8 cellular contexts compared by ENCODE assay signal in the genomic region with DNA sequence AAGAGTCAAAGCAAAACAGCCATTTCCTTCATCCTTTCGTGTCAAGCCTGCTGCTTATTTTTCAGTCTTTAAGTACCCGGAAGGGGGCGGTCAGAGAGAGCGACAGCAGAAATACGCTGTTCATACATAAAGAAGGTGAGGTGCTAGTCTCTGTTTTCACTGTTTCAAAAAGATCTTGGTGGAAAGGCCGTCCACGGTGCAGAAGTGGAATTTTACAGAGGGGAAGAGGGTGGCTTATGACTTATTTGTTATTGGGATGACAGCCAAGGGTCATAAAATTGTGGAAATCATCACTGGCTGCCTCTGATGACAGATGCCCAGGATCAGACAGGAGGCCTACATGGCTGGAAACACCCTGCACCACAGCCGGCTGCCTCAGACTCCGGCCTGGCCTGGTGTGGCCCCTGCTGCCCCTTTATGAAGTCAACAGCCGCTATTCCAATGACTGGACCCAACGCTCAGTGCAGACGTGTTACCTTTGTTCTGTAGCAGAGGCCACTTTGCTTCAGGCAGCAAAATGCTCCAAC. TPM values are rescaled to one million over a fixed set of nuclear protein-coding genes. Genes with fewer than 3 reads are reported as not detected.
DNase-seq lines count a peak whose midpoint lies in the region; ATAC-seq, FAIRE-seq and TF ChIP-seq lines count a peak whose summit lies in the region.
"Had no signal": no experiment of that assay in that cellular context is flagged by ENCODE, and none has a peak within 500 bp of the region (broad histone marks: within the 10 kb centered on the region; RNA-seq: fewer than 3 reads in every experiment).

No MANE protein-coding gene starts in this region.

- peaks cover 17% of the 10 kb centered on the region for H3K4me1 Mint-ChIP-seq in endodermal cell

- H3K9me3 ChIP-seq in endodermal cell (ENCODE audit: control insufficient read depth, low read length) (no peaks in the 10 kb centered on the region), small intestine (ENCODE audit: control insufficient read depth, low read depth) (no peaks in the 10 kb centered on the region)

- TF ChIP-seq CTCF in endodermal cell (conservative IDR thresholded peaks at IDR 0.05): no peak

- WGBS in endodermal cell (ENCODE audit: insufficient coverage in 1 of 2, insufficient read length in 1 of 2), 2 experiments: 94 to 96% methylated on average over 7 to 12 of the region's 12 CpGs
- 49 to 54% (median 49%) methylated on average over 12 of the region's 12 CpGs for WGBS in small intestine, 3 donors

- no peak overlapping the region for H3K9ac ChIP-seq in endodermal cell (ENCODE audit: extremely low read depth, low read length, poor library complexity, severe bottlenecking)

- no peak for ATAC-seq in HG03469 (IDR thresholded peaks at IDR 0.05; ENCODE audit: unreplicated experiment)

- no peaks in the 10 kb centered on the region for H3K27me3 ChIP-seq in endodermal cell (ENCODE audit: control insufficient read depth, insufficient read depth, low read length, poor library complexity, severe bottlenecking)
- no peaks in the 10 kb centered on the region for H3K27me3 ChIP-seq in small intestine (ENCODE audit: control insufficient read depth in 2 of 2, insufficient read depth in 2 of 2, low read length in 2 of 2)

- H3K4me3 ChIP-seq in endodermal cell (ENCODE audit: low read length) (no peak overlapping the region), small intestine (ENCODE audit: low read depth in 1 of 2, low read length in 2 of 2) (no peak overlapping the region)

- H3K36me3 ChIP-seq in endodermal cell (ENCODE audit: control insufficient read depth, insufficient read depth, low read length): peaks cover 17% of the 10 kb centered on the region
- peaks cover 0 to 3% of the 10 kb centered on the region in 2 donors for H3K36me3 ChIP-seq in small intestine (ENCODE audit: control insufficient read depth in 2 of 2, insufficient read depth in 2 of 2, low read length in 2 of 2)

- no peak overlapping the region for H3K27ac Mint-ChIP-seq in endodermal cell

- DNase-seq in GM12892 (ENCODE audit: insufficient read length) (no peak), NCI-H1092 (lab: John Stamatoyannopoulos, UW) (peak; percentile 28), endodermal cell (peak; percentile 15), small intestine (peak; percentile 49), mesenteric fat pad (ENCODE audit: low spot score) (no peak), AG08396 (ENCODE audit: low spot score) (no peak)
- DNase-seq: NCI-H187 had no signal

- H3K4me1 ChIP-seq in endodermal cell (ENCODE audit: control insufficient read depth, insufficient read depth, low read length): peaks cover 4% of the 10 kb centered on the region
- H3K4me1 ChIP-seq in small intestine (ENCODE audit: control insufficient read depth in 2 of 2, insufficient read depth in 1 of 2, low read depth in 1 of 2, low read length in 1 of 2): peaks cover 5 to 23% of the 10 kb centered on the region in 2 donors

- no peak overlapping the region for H3K4me3 Mint-ChIP-seq in endodermal cell

- no peaks in the 10 kb centered on the region for H3K9me3 Mint-ChIP-seq in endodermal cell

- peaks cover 19% of the 10 kb centered on the region for H3K36me3 Mint-ChIP-seq in endodermal cell (ENCODE audit: low read depth)

- peak; percentile 44; the same call in 1 of the 2 replicates for TF ChIP-seq POLR2A in GM12892 (IDR thresholded peaks at IDR 0.05; ENCODE audit: low read depth, low read length)

- H3K27ac ChIP-seq in endodermal cell (ENCODE audit: low read depth, low read length) (no peak overlapping the region), small intestine (ENCODE audit: low read depth in 1 of 2, low read length in 1 of 2) (peak overlapping the region in 1 of 2 donors; percentile 74)

- FAIRE-seq in GM12892 (lab: Jason Lieb, UNC) (no peak), small intestine (lab: Jason Lieb, UNC) (no peak)

- no peaks in the 10 kb centered on the region for H3K27me3 Mint-ChIP-seq in endodermal cell (ENCODE audit: insufficient read depth)

RNA-seq across cellular contexts. Expression of gene HIPK2, which starts 57.0 kb away (rescaled TPM):
- polyA plus RNA-seq in GM12892 (2012; ENCODE audit: missing spikeins): 26.3 TPM
- total RNA-seq in endodermal cell (100 to 1,000 TPM in 1 of 2 donors, 10 to 100 TPM in 1; 95.1 to 125 TPM), mesenteric fat pad (217 TPM)
- polyA plus RNA-seq in endodermal cell (2013, experiment 1 of 2): 32.0 TPM
- polyA plus RNA-seq in endodermal cell (2013, experiment 2 of 2): 35.9 TPM
- 10 to 100 TPM in 1 of 3 donors, 1 to 10 TPM in 2; 3.2 to 10.1 (median 4.2) TPM for polyA plus RNA-seq in small intestine

Comparison
In these comparisons a context has a peak if more than half of its experiments do, and no peak if none do; other contexts are left out.
1. DNase-seq: peak in NCI-H1092 (single experiment), endodermal cell (single experiment) and small intestine (single experiment); none in GM12892 (single experiment), mesenteric fat pad (single experiment) and AG08396 (single experiment).